ENCODE assay signal across 8 cellular contexts in the genomic region with DNA sequence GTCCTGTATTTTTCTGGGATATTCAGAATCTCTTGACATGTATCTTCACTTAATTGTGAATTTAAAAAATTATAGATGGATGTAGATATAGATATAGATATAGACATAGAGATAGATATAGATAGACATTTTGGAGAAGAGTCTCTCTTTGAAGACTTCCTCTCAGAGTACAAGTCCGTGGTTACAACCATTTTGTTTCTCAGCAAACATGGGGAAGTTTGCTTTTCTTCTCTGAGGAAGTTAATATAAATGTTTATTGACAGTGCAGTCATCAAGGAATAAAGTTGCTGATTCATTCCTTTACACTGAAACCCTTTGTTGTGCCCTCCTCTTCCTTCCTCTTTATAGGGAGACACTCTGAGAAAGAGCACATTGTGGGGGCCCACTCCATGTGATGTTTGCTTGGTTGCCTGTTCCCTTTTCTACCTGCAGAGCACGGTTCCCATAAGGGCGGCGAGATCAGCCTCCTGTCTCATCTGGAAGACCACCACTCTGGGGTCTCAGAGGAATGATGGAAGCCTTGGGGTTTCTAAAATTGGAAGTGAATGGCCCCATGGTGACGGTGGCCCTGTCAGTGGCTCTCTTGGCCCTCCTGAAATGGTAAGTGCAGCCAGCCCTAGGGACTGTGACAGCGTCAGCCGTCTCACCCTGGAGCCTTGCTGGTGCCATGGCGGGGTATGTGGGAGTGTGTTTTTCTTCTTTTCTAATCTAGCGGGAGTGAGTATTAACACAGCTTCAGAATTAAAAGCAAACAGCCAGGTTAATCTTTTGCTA. TPM values are rescaled to one million over a fixed set of nuclear protein-coding genes. Genes with fewer than 3 reads are reported as not detected.
DNase-seq lines count a peak whose midpoint lies in the region; ATAC-seq and TF ChIP-seq lines count a peak whose summit lies in the region.

A gene (plus strand): TSS at position 385 of the 774 bp plus-strand sequence. CDS start 127 bp downstream, at position 512.

- no peaks in the 10 kb centered on the region for H3K79me2 ChIP-seq in osteoblast (ENCODE audit: insufficient read depth, low read length)

- peak within 1 kb of the TSS; percentile 23 for H3K4me2 ChIP-seq in osteoblast (ENCODE audit: insufficient read depth, low read length)

- no peaks in the 10 kb centered on the region for H4K20me1 ChIP-seq in osteoblast (ENCODE audit: insufficient read depth, low read length)

- H3K27ac ChIP-seq in CD8-positive, alpha-beta T cell (ENCODE audit: low read depth, low read length), result no peak within 1 kb of the TSS
- H3K27ac ChIP-seq in osteoblast (ENCODE audit: low read depth, low read length), result no peak within 1 kb of the TSS

- POLR2A ChIA-PET in CD8-positive, alpha-beta T cell (lab: Charles Lee), result no interaction called here

- H3K27me3 Mint-ChIP-seq in CD8-positive, alpha-beta T cell (ENCODE audit: low read depth), result peaks cover 3% of the 10 kb centered on the region

- peak within 1 kb of the TSS; percentile 59 for H2AFZ ChIP-seq in osteoblast (ENCODE audit: low read length)

- no peaks in the 10 kb centered on the region for H3K4me1 ChIP-seq in CD8-positive, alpha-beta T cell (ENCODE audit: insufficient read depth, low read length)
- peaks cover 10% of the 10 kb centered on the region for H3K4me1 ChIP-seq in osteoblast (ENCODE audit: insufficient read depth, low read length)

- no peak within 1 kb of the TSS for H3K4me3 ChIP-seq in CD8-positive, alpha-beta T cell (ENCODE audit: low read depth, low read length)
- H3K4me3 ChIP-seq in epithelial cell of proximal tubule (ENCODE audit: low read depth, low read length), result peak within 1 kb of the TSS; percentile 10
- no peak within 1 kb of the TSS for H3K4me3 ChIP-seq in osteoblast (ENCODE audit: insufficient read depth, low read length)

- intact Hi-C loops in CD8-positive, alpha-beta T cell (cut with DNase I, micrococcal nuclease), result loop anchor here in 1 of 2 experiments (5.0 kb wide), 1 partner anchor 52 kb away; a partner anchor contains a TSS

- CTCF ChIA-PET in CD8-positive, alpha-beta T cell (lab: Charles Lee), result interaction anchor here (1.6 to 4.1 kb wide), 2 partner anchors 15 to 183 kb away, joined by 4 to 25 read pairs; no protein-coding TSS in a partner anchor

- H3K9me3 ChIP-seq in CD8-positive, alpha-beta T cell (ENCODE audit: low read length), result no peaks in the 10 kb centered on the region
- no peaks in the 10 kb centered on the region for H3K9me3 ChIP-seq in osteoblast (ENCODE audit: low read depth, low read length)

- peak within 1 kb of the TSS; percentile 76 for H3K27ac Mint-ChIP-seq in CD8-positive, alpha-beta T cell

- peak within 1 kb of the TSS; percentile 59 for H3K4me3 Mint-ChIP-seq in CD8-positive, alpha-beta T cell

- peaks cover 4% of the 10 kb centered on the region for H3K9me3 Mint-ChIP-seq in CD8-positive, alpha-beta T cell

- H3K27me3 ChIP-seq in CD8-positive, alpha-beta T cell (ENCODE audit: insufficient read depth, low read length), result no peaks in the 10 kb centered on the region
- no peaks in the 10 kb centered on the region for H3K27me3 ChIP-seq in osteoblast (ENCODE audit: insufficient read depth, low read length)

- peaks cover 20% of the 10 kb centered on the region for H3K4me1 Mint-ChIP-seq in CD8-positive, alpha-beta T cell (ENCODE audit: low read depth)

- TF ChIP-seq CTCF in CD8-positive, alpha-beta T cell (IDR thresholded peaks at IDR 0.05), result no peak
- TF ChIP-seq CTCF in epithelial cell of proximal tubule (conservative IDR thresholded peaks at IDR 0.05; ENCODE audit: low read depth, low read length) (no peak), osteoblast (IDR thresholded peaks at IDR 0.05; ENCODE audit: extremely low read depth, low read depth, low read length) (no peak)

- H3K36me3 Mint-ChIP-seq in CD8-positive, alpha-beta T cell, result peaks cover 5% of the 10 kb centered on the region

- DNase-seq in CD8-positive, alpha-beta T cell, result no peak
- DNase-seq in SIG-M5 treated with dmso at 0.1 percent for 504 hours (lab: John Stamatoyannopoulos, UW; ENCODE audit: unreplicated experiment) (peak; percentile 92), epithelial cell of proximal tubule (ENCODE audit: low read depth) (peak; percentile 87), osteoblast (ENCODE audit: insufficient read length, low spot score, missing footprints) (no peak), germinal center (ENCODE audit: low spot score) (no peak), NCI-H748 treated with DMSO at 0.1 percent for 48 hours (lab: John Stamatoyannopoulos, UW) (no peak)

- no peak for ATAC-seq in CD8-positive, alpha-beta T cell
- ATAC-seq in GM21825 (IDR thresholded peaks at IDR 0.05; ENCODE audit: unreplicated experiment) (peak; percentile 50), GM19455 (IDR thresholded peaks at IDR 0.05; ENCODE audit: unreplicated experiment) (no peak)

- no peaks in the 10 kb centered on the region for H3K36me3 ChIP-seq in CD8-positive, alpha-beta T cell (ENCODE audit: insufficient read depth, low read length)
- H3K36me3 ChIP-seq in osteoblast (ENCODE audit: insufficient read depth, low read length), result no peaks in the 10 kb centered on the region

RNA-seq across cellular contexts. Expression of the gene that starts here (rescaled TPM):
- under 1 TPM; 0.43 to 0.97 TPM for total RNA-seq in CD8-positive, alpha-beta T cell
- total RNA-seq in epithelial cell of proximal tubule (11.1 and 20.0 TPM in 2 replicates), osteoblast (0.59 and 0.72 TPM in 2 replicates)

Comparison
In these comparisons a context has a peak if more than half of its experiments do, and no peak if none do; other contexts are left out.
1. DNase-seq: peak in SIG-M5 treated with dmso at 0.1 percent for 504 hours (single experiment) and epithelial cell of proximal tubule (single experiment); none in CD8-positive, alpha-beta T cell (0 of 7), osteoblast (single experiment), germinal center (single experiment) and NCI-H748 treated with DMSO at 0.1 percent for 48 hours (single experiment).